16 cellular contexts compared by ENCODE assay signal in genomic region chr7:1508277-1508758, GRCh38. TPM values are rescaled to one million over a fixed set of nuclear protein-coding genes. Genes with fewer than 3 reads are reported as not detected.
DNase-seq lines count a peak whose midpoint lies in the region; ATAC-seq and TF ChIP-seq lines count a peak whose summit lies in the region.
"Had no signal": no experiment of that assay in that cellular context is flagged by ENCODE, and none has a peak within 500 bp of the region (broad histone marks: within the 10 kb centered on the region; RNA-seq: fewer than 3 reads in every experiment).

No MANE protein-coding gene starts in this region.

- H3K9me3 ChIP-seq in MM.1S (replicated peaks; ENCODE audit: insufficient read depth, low read length) (no peaks in the 10 kb centered on the region), psoas muscle (no peaks in the 10 kb centered on the region)
- H3K9me3 ChIP-seq: left ventricle myocardium inferior, right atrium auricular region, SK-N-SH, transverse colon had no signal

- TF ChIP-seq CTCF in MM.1S (IDR thresholded peaks at IDR 0.05; ENCODE audit: low read length) (no peak), psoas muscle (IDR thresholded peaks at IDR 0.05) (no peak)

- H2AFZ ChIP-seq in MM.1S (ENCODE audit: low read length): no peak overlapping the region

- peaks cover 8% of the 10 kb centered on the region; the same call in 1 of the 2 replicates for H3F3A ChIP-seq in MM.1S (ENCODE audit: insufficient read depth, low read length)

- peaks cover 7% of the 10 kb centered on the region for H3K27me3 Mint-ChIP-seq in activated naive CD4-positive, alpha-beta T cell treated with anti-CD3 and anti-CD28 coated beads, Interleukin-2, amount 10 ng/mL, durations not matched to agents 7 days and 5 days
- no peaks in the 10 kb centered on the region for H3K27me3 Mint-ChIP-seq in activated naive CD8-positive, alpha-beta T cell treated with anti-CD3 and anti-CD28 coated beads, Interleukin-2, amount 10 ng/mL, durations not matched to agents 7 days and 5 days

- no peaks in the 10 kb centered on the region for H3K9me3 Mint-ChIP-seq in activated naive CD4-positive, alpha-beta T cell treated with anti-CD3 and anti-CD28 coated beads, Interleukin-2, amount 10 ng/mL, durations not matched to agents 7 days and 5 days
- no peaks in the 10 kb centered on the region for H3K9me3 Mint-ChIP-seq in activated naive CD8-positive, alpha-beta T cell treated with anti-CD3 and anti-CD28 coated beads, Interleukin-2, amount 10 ng/mL, durations not matched to agents 7 days and 5 days
- H3K9me3 Mint-ChIP-seq: HFFc6 had no signal

- H3K79me2 ChIP-seq in MM.1S (ENCODE audit: low read length): peaks cover 9% of the 10 kb centered on the region

- H4K20me1 ChIP-seq in MM.1S (ENCODE audit: insufficient read depth, low read length): no peaks in the 10 kb centered on the region

- no peaks in the 10 kb centered on the region for H3K9me2 ChIP-seq in MM.1S (replicated peaks; ENCODE audit: insufficient read depth, low read length)
- H3K9me2 ChIP-seq: SK-N-SH had no signal

- no peaks in the 10 kb centered on the region for H3K36me3 ChIP-seq in MM.1S (replicated peaks; ENCODE audit: insufficient read depth, low read length)
- no peaks in the 10 kb centered on the region for H3K36me3 ChIP-seq in psoas muscle (ENCODE audit: insufficient read depth in 1 of 2, low read depth in 1 of 2)
- H3K36me3 ChIP-seq: left ventricle myocardium inferior, right atrium auricular region, transverse colon had no signal

- H3K27ac ChIP-seq in MM.1S (ENCODE audit: low read length): no peak overlapping the region
- H3K27ac ChIP-seq in psoas muscle: peak overlapping the region; percentile 65
- no peak overlapping the region for H3K27ac ChIP-seq in substantia nigra (ENCODE audit: low read depth, low read length, poor library complexity, severe bottlenecking)
- H3K27ac ChIP-seq: foreskin keratinocyte had no signal

- CTCF ChIA-PET in activated naive CD4-positive, alpha-beta T cell treated with anti-CD3 and anti-CD28 coated beads, Interleukin-2, amount 10 ng/mL, durations not matched to agents 7 days and 5 days (lab: Charles Lee): no interaction called here

- intact Hi-C loops in psoas muscle (cut with DNase I): loop anchor here in 1 of 2 donors (1.0 kb wide), 1 partner anchor 50 kb away; no protein-coding TSS in a partner anchor
- intact Hi-C loops in sciatic nerve (cut with DNase I): loop anchor here (10.0 kb wide), 1 partner anchor 56 kb away; no protein-coding TSS in a partner anchor

- H3K4me1 ChIP-seq in MM.1S (ENCODE audit: low read length) (peaks cover 5% of the 10 kb centered on the region), psoas muscle (peaks cover 14% of the 10 kb centered on the region)
- H3K4me1 ChIP-seq: foreskin keratinocyte had no signal

- no peak for DNase-seq in activated naive CD4-positive, alpha-beta T cell treated with anti-CD3 and anti-CD28 coated beads, Interleukin-2, amount 10 ng/mL, durations not matched to agents 7 days and 5 days
- DNase-seq in activated naive CD4-positive, alpha-beta T cell (lab: John Stamatoyannopoulos, UW): no peak
- DNase-seq in MM.1S: peak; percentile 24
- DNase-seq in activated naive CD8-positive, alpha-beta T cell treated with anti-CD3 and anti-CD28 coated beads, Interleukin-2, amount 10 ng/mL, durations not matched to agents 7 days and 5 days: no peak
- DNase-seq in psoas muscle: no peak
- DNase-seq in sciatic nerve (ENCODE audit: low spot score): no peak
- no peak for DNase-seq in substantia nigra (lab: John Stamatoyannopoulos, UW)
- DNase-seq: cerebellar nuclear complex, DMS53, foreskin keratinocyte, HFFc6, left ventricle myocardium inferior, SK-N-SH, transverse colon had no signal

- H3K9ac ChIP-seq in MM.1S (ENCODE audit: low read length): no peak overlapping the region
- H3K9ac ChIP-seq: SK-N-SH had no signal

- no peak overlapping the region for H3K4me3 ChIP-seq in MM.1S (ENCODE audit: low read length)
- H3K4me3 ChIP-seq in psoas muscle: no peak overlapping the region
- H3K4me3 ChIP-seq: left ventricle myocardium inferior, right atrium auricular region, transverse colon had no signal

- 70 to 76% (median 73%) methylated on average over 9 to 10 of the region's 10 CpGs for WGBS in psoas muscle, 3 donors

- peaks cover 60% of the 10 kb centered on the region for H3K4me1 Mint-ChIP-seq in activated naive CD4-positive, alpha-beta T cell treated with anti-CD3 and anti-CD28 coated beads, Interleukin-2, amount 10 ng/mL, durations not matched to agents 7 days and 5 days
- H3K4me1 Mint-ChIP-seq in activated naive CD8-positive, alpha-beta T cell treated with anti-CD3 and anti-CD28 coated beads, Interleukin-2, amount 10 ng/mL, durations not matched to agents 7 days and 5 days: peaks cover 30% of the 10 kb centered on the region

- no peaks in the 10 kb centered on the region for H3K36me3 Mint-ChIP-seq in activated naive CD4-positive, alpha-beta T cell treated with anti-CD3 and anti-CD28 coated beads, Interleukin-2, amount 10 ng/mL, durations not matched to agents 7 days and 5 days
- peaks cover 2% of the 10 kb centered on the region for H3K36me3 Mint-ChIP-seq in activated naive CD8-positive, alpha-beta T cell treated with anti-CD3 and anti-CD28 coated beads, Interleukin-2, amount 10 ng/mL, durations not matched to agents 7 days and 5 days

- POLR2A ChIA-PET in activated naive CD8-positive, alpha-beta T cell treated with anti-CD3 and anti-CD28 coated beads, Interleukin-2, amount 10 ng/mL, durations not matched to agents 7 days and 5 days (lab: Charles Lee): interaction anchor here (0.6 kb wide), 1 partner anchor 348 kb away, joined by 3 read pairs; the partner anchor contains the start of gene ZFAND2A

- no peak overlapping the region for H3K4me2 ChIP-seq in MM.1S (ENCODE audit: low read depth, low read length)
- H3K4me2 ChIP-seq: SK-N-SH had no signal

- no peak for ATAC-seq in activated naive CD8-positive, alpha-beta T cell treated with anti-CD3 and anti-CD28 coated beads, Interleukin-2, amount 10 ng/mL, durations not matched to agents 7 days and 5 days (ENCODE audit: low read depth)
- ATAC-seq in psoas muscle (no peak), sciatic nerve (no peak), GM21576 (IDR thresholded peaks at IDR 0.05; ENCODE audit: unreplicated experiment) (no peak)
- ATAC-seq: foreskin keratinocyte had no signal

- H3K27me3 ChIP-seq in MM.1S (replicated peaks; ENCODE audit: insufficient read depth, low read length) (peaks cover 13% of the 10 kb centered on the region; the same call in 1 of the 2 replicates), psoas muscle (ENCODE audit: insufficient read depth in 3 of 3, low read length in 2 of 3) (no peaks in the 10 kb centered on the region)
- H3K27me3 ChIP-seq: foreskin keratinocyte, right atrium auricular region, transverse colon had no signal

- H3K27ac Mint-ChIP-seq in activated naive CD4-positive, alpha-beta T cell treated with anti-CD3 and anti-CD28 coated beads, Interleukin-2, amount 10 ng/mL, durations not matched to agents 7 days and 5 days: peak overlapping the region; percentile 76
- H3K27ac Mint-ChIP-seq in activated naive CD8-positive, alpha-beta T cell treated with anti-CD3 and anti-CD28 coated beads, Interleukin-2, amount 10 ng/mL, durations not matched to agents 7 days and 5 days: peak overlapping the region; percentile 81
- H3K27ac Mint-ChIP-seq: HFFc6 had no signal

- no peak overlapping the region for H3K4me3 Mint-ChIP-seq in activated naive CD4-positive, alpha-beta T cell treated with anti-CD3 and anti-CD28 coated beads, Interleukin-2, amount 10 ng/mL, durations not matched to agents 7 days and 5 days
- peak overlapping the region; percentile 46 for H3K4me3 Mint-ChIP-seq in activated naive CD8-positive, alpha-beta T cell treated with anti-CD3 and anti-CD28 coated beads, Interleukin-2, amount 10 ng/mL, durations not matched to agents 7 days and 5 days
- H3K4me3 Mint-ChIP-seq: HFFc6 had no signal

RNA-seq across cellular contexts. Expression of gene INTS1, which starts 4.1 kb away (rescaled TPM):
- total RNA-seq in activated naive CD8-positive, alpha-beta T cell treated with anti-CD3 and anti-CD28 coated beads, Interleukin-2, amount 10 ng/mL, durations not matched to agents 7 days and 5 days: 100 to 1,000 TPM; 110 to 115 TPM
- total RNA-seq in psoas muscle (10 to 100 TPM; 61.3 to 77.6 (median 68.9) TPM), sciatic nerve (78.4 TPM)
- polyA plus RNA-seq in psoas muscle: 10 to 100 TPM; 38.8 to 70.7 (median 44.0) TPM

RNA-seq across cellular contexts. Expression of gene MAFK, which starts 22.2 kb away (rescaled TPM):
- 10 to 100 TPM; 33.0 to 34.5 TPM for total RNA-seq in activated naive CD8-positive, alpha-beta T cell treated with anti-CD3 and anti-CD28 coated beads, Interleukin-2, amount 10 ng/mL, durations not matched to agents 7 days and 5 days
- total RNA-seq in psoas muscle (100 to 1,000 TPM in 1 of 4 donors, 10 to 100 TPM in 3; 59.1 to 103 (median 77.5) TPM), sciatic nerve (57.2 TPM)
- 100 to 1,000 TPM in 1 of 3 donors, 10 to 100 TPM in 2; 36.7 to 138 (median 62.9) TPM for polyA plus RNA-seq in psoas muscle

RNA-seq across cellular contexts. Expression of gene TMEM184A, which starts 47.7 kb away (rescaled TPM):
- not detected for total RNA-seq in activated naive CD8-positive, alpha-beta T cell treated with anti-CD3 and anti-CD28 coated beads, Interleukin-2, amount 10 ng/mL, durations not matched to agents 7 days and 5 days
- total RNA-seq in psoas muscle: 1 to 10 TPM; 2.8 to 6.0 (median 2.9) TPM
- polyA plus RNA-seq in psoas muscle: 1 to 10 TPM in 2 of 3 donors, under 1 TPM in 1; 0.40 to 1.4 (median 1.1) TPM
- 0.27 TPM for total RNA-seq in sciatic nerve

RNA-seq across cellular contexts. Expression of gene MICALL2, which starts 49.0 kb away (rescaled TPM):
- total RNA-seq in activated naive CD8-positive, alpha-beta T cell treated with anti-CD3 and anti-CD28 coated beads, Interleukin-2, amount 10 ng/mL, durations not matched to agents 7 days and 5 days: 1 to 10 TPM; 2.8 to 3.9 TPM
- total RNA-seq in psoas muscle (10 to 100 TPM in 2 of 4 donors, 1 to 10 TPM in 2; 4.6 to 12.0 (median 8.9) TPM), sciatic nerve (127 TPM)
- 10 to 100 TPM in 1 of 3 donors, 1 to 10 TPM in 2; 4.9 to 10.9 (median 5.0) TPM for polyA plus RNA-seq in psoas muscle
